ENCODE assay signal across 8 cellular contexts in genomic region chr10:61899997-61900828, GRCh38. TPM values are rescaled to one million over a fixed set of nuclear protein-coding genes. Genes with fewer than 3 reads are reported as not detected.
A peak's percentile ranks its signal among the peaks of the same experiment; 100 is the strongest.
DNase-seq lines count a peak whose midpoint lies in the region; ATAC-seq and TF ChIP-seq lines count a peak whose summit lies in the region.

No MANE protein-coding gene starts in this region.

- no peaks in the 10 kb centered on the region for H3K9me3 Mint-ChIP-seq in activated CD4-positive, alpha-beta T cell treated with anti-CD3 and anti-CD28 coated beads, Interleukin-2, amount 10 ng/mL, durations not matched to agents 7 days and 5 days
- no peaks in the 10 kb centered on the region for H3K9me3 Mint-ChIP-seq in stimulated activated naive CD8-positive, alpha-beta T cell treated with anti-CD3 and anti-CD28 coated beads, Interleukin-15, Interleukin-2, amounts not matched to agents 100 ng/mL and 50 ng/mL, for 24 hours

- H3K36me3 ChIP-seq in BE2C: no peaks in the 10 kb centered on the region

- H3K27me3 Mint-ChIP-seq in activated CD4-positive, alpha-beta T cell treated with anti-CD3 and anti-CD28 coated beads, Interleukin-2, amount 10 ng/mL, durations not matched to agents 7 days and 5 days: no peaks in the 10 kb centered on the region
- no peaks in the 10 kb centered on the region for H3K27me3 Mint-ChIP-seq in stimulated activated naive CD8-positive, alpha-beta T cell treated with anti-CD3 and anti-CD28 coated beads, Interleukin-15, Interleukin-2, amounts not matched to agents 100 ng/mL and 50 ng/mL, for 24 hours

- ATAC-seq in GM19023 (IDR thresholded peaks at IDR 0.05; ENCODE audit: unreplicated experiment): peak; percentile 37
- peak; percentile 22 for ATAC-seq in HG03108 (IDR thresholded peaks at IDR 0.05; ENCODE audit: unreplicated experiment)

- no peaks in the 10 kb centered on the region for H3K9me3 ChIP-seq in BE2C

- H3K4me3 ChIP-seq in BE2C (ENCODE audit: low read depth, low read length): peak overlapping the region; percentile 83

- CTCF ChIA-PET in activated CD4-positive, alpha-beta T cell treated with anti-CD3 and anti-CD28 coated beads, Interleukin-2, amount 10 ng/mL, durations not matched to agents 7 days and 5 days (lab: Charles Lee): interaction anchor here (0.6 to 1.6 kb wide), 10 partner anchors 9 to 345 kb away, joined by 3 to 7 read pairs (median 3); no protein-coding TSS in a partner anchor

- H3K36me3 Mint-ChIP-seq in activated CD4-positive, alpha-beta T cell treated with anti-CD3 and anti-CD28 coated beads, Interleukin-2, amount 10 ng/mL, durations not matched to agents 7 days and 5 days (ENCODE audit: low read depth): peaks cover 15% of the 10 kb centered on the region
- peaks cover 6% of the 10 kb centered on the region for H3K36me3 Mint-ChIP-seq in stimulated activated naive CD8-positive, alpha-beta T cell treated with anti-CD3 and anti-CD28 coated beads, Interleukin-15, Interleukin-2, amounts not matched to agents 100 ng/mL and 50 ng/mL, for 24 hours (ENCODE audit: low read depth)

- peak overlapping the region; percentile 97 for H3K4me3 Mint-ChIP-seq in activated CD4-positive, alpha-beta T cell treated with anti-CD3 and anti-CD28 coated beads, Interleukin-2, amount 10 ng/mL, durations not matched to agents 7 days and 5 days
- peak overlapping the region; percentile 92 for H3K4me3 Mint-ChIP-seq in stimulated activated naive CD8-positive, alpha-beta T cell treated with anti-CD3 and anti-CD28 coated beads, Interleukin-15, Interleukin-2, amounts not matched to agents 100 ng/mL and 50 ng/mL, for 24 hours

- H3K4me1 Mint-ChIP-seq in activated CD4-positive, alpha-beta T cell treated with anti-CD3 and anti-CD28 coated beads, Interleukin-2, amount 10 ng/mL, durations not matched to agents 7 days and 5 days: peaks cover 45% of the 10 kb centered on the region
- peaks cover 53% of the 10 kb centered on the region for H3K4me1 Mint-ChIP-seq in stimulated activated naive CD8-positive, alpha-beta T cell treated with anti-CD3 and anti-CD28 coated beads, Interleukin-15, Interleukin-2, amounts not matched to agents 100 ng/mL and 50 ng/mL, for 24 hours (ENCODE audit: low read depth)

- H3K27me3 ChIP-seq in BE2C: no peaks in the 10 kb centered on the region

- DNase-seq in BE2C: peak; percentile 69
- DNase-seq in NCI-H2227 treated with DMSO at 0.1 percent for 48 hours (lab: John Stamatoyannopoulos, UW): peak; percentile 68
- DNase-seq in activated CD4-positive, alpha-beta T cell treated with anti-CD3 and anti-CD28 coated beads, Interleukin-2, amount 10 ng/mL, durations not matched to agents 7 days and 5 days: peak; percentile 75
- peak; percentile 21 for DNase-seq in effector CD8-positive, alpha-beta T cell (lab: John Stamatoyannopoulos, UW)
- DNase-seq in lung microvascular endothelial cell (ENCODE audit: low read depth in 2 of 2): peak; percentile 64 to 65

- TF ChIP-seq CTCF in BE2C (IDR thresholded peaks at IDR 0.05; ENCODE audit: low read depth, low read length): no peak

- H3K4me1 ChIP-seq in BE2C: peaks cover 23% of the 10 kb centered on the region

- POLR2A ChIA-PET in activated CD4-positive, alpha-beta T cell treated with anti-CD3 and anti-CD28 coated beads, Interleukin-2, amount 10 ng/mL, durations not matched to agents 7 days and 5 days (lab: Charles Lee): interaction anchor here (0.6 to 4.9 kb wide), 6 partner anchors 90 to 833 kb away, joined by 3 to 26 read pairs (median 3); no protein-coding TSS in a partner anchor

- peak overlapping the region; percentile 100 for H3K27ac Mint-ChIP-seq in activated CD4-positive, alpha-beta T cell treated with anti-CD3 and anti-CD28 coated beads, Interleukin-2, amount 10 ng/mL, durations not matched to agents 7 days and 5 days
- H3K27ac Mint-ChIP-seq in stimulated activated naive CD8-positive, alpha-beta T cell treated with anti-CD3 and anti-CD28 coated beads, Interleukin-15, Interleukin-2, amounts not matched to agents 100 ng/mL and 50 ng/mL, for 24 hours: peak overlapping the region; percentile 89

RNA-seq across cellular contexts. Expression of gene ARID5B, which starts 1.3 kb away (rescaled TPM):
- 7.2 TPM for polyA plus RNA-seq in BE2C (2012; ENCODE audit: insufficient read depth, insufficient read length, low read depth)
- 10 to 100 TPM; 41.2 to 42.9 TPM for total RNA-seq in activated CD4-positive, alpha-beta T cell treated with anti-CD3 and anti-CD28 coated beads, Interleukin-2, amount 10 ng/mL, durations not matched to agents 7 days and 5 days
- 7.8 and 16.1 TPM in 2 replicates for total RNA-seq in lung microvascular endothelial cell

Comparison
In these comparisons a context has a peak if more than half of its experiments do, and no peak if none do; other contexts are left out.
1. Peak in every context shown above with its lines: DNase-seq, ATAC-seq and H3K4me3 ChIP-seq.
2. DNase-seq: peak in every context shown above with its lines; median percentile 75 in activated CD4-positive, alpha-beta T cell treated with anti-CD3 and anti-CD28 coated beads, Interleukin-2, amount 10 ng/mL, durations not matched to agents 7 days and 5 days; 69 in BE2C; 68 in NCI-H2227 treated with DMSO at 0.1 percent for 48 hours; 64 in lung microvascular endothelial cell; 21 in effector CD8-positive, alpha-beta T cell.